In genomic region chr6:107267634-107268033, GRCh38 we compare ENCODE assay signal across 24 cellular contexts.
"Had no signal": no experiment of that assay in that cellular context is flagged by ENCODE, and none has a peak within 500 bp of the region (broad histone marks: within the 10 kb centered on the region; RNA-seq: fewer than 3 reads in every experiment).

No MANE protein-coding gene starts in this region.

- H3K27ac Mint-ChIP-seq: nephron; stimulated activated memory B cell treated with anti-CD40 and anti-IgM and Interleukin-4, amounts not matched to agents 10 μg/mL and 1 μg/mL and 100 μg/mL, for 72 hours; stimulated activated naive CD8-positive, alpha-beta T cell treated with anti-CD3 and anti-CD28 coated beads, Interleukin-15, amount 100 ng/mL, for 72 hours; type B pancreatic cell had no signal

- H3K27me3 Mint-ChIP-seq: naive thymus-derived CD8-positive, alpha-beta T cell; stimulated activated memory B cell treated with anti-CD40 and anti-IgM and Interleukin-4, amounts not matched to agents 10 μg/mL and 1 μg/mL and 100 μg/mL, for 72 hours; stimulated activated naive CD8-positive, alpha-beta T cell treated with anti-CD3 and anti-CD28 coated beads, Interleukin-15, amount 100 ng/mL, for 72 hours; type B pancreatic cell had no signal

- H3K36me3 ChIP-seq: left ventricle myocardium inferior, pancreas, prostate gland, sigmoid colon, uterus had no signal

- H3K4me3 Mint-ChIP-seq: naive thymus-derived CD8-positive, alpha-beta T cell; nephron; neural crest cell; stimulated activated memory B cell treated with anti-CD40 and anti-IgM and Interleukin-4, amounts not matched to agents 10 μg/mL and 1 μg/mL and 100 μg/mL, for 72 hours; stimulated activated naive CD8-positive, alpha-beta T cell treated with anti-CD3 and anti-CD28 coated beads, Interleukin-15, amount 100 ng/mL, for 72 hours; type B pancreatic cell had no signal

- H3K27me3 ChIP-seq: pancreas, sigmoid colon, spleen, tibial nerve, uterus had no signal

- ATAC-seq: naive thymus-derived CD8-positive, alpha-beta T cell; pancreas; right cardiac atrium; stimulated activated naive CD8-positive, alpha-beta T cell treated with anti-CD3 and anti-CD28 coated beads, Interleukin-15, amount 100 ng/mL, for 72 hours had no signal

- H3K9me3 Mint-ChIP-seq: naive thymus-derived CD8-positive, alpha-beta T cell; nephron; neural crest cell; stimulated activated memory B cell treated with anti-CD40 and anti-IgM and Interleukin-4, amounts not matched to agents 10 μg/mL and 1 μg/mL and 100 μg/mL, for 72 hours; stimulated activated naive CD8-positive, alpha-beta T cell treated with anti-CD3 and anti-CD28 coated beads, Interleukin-15, amount 100 ng/mL, for 72 hours; type B pancreatic cell had no signal

- DNase-seq: islet precursor cell; left ventricle myocardium inferior; midbrain; naive thymus-derived CD8-positive, alpha-beta T cell; nucleus accumbens; pancreas; posterior cingulate gyrus; retina; right cardiac atrium; sigmoid colon; small intestine; spleen; stimulated activated CD4-positive, alpha-beta T cell treated with anti-CD3 and anti-CD28 coated beads, Interleukin-4, amount 100 ng/mL, for 24 hours; stimulated activated naive CD4-positive, alpha-beta T cell treated with Interleukin-2 at 50 U/mL for 16 hours; stimulated activated naive CD8-positive, alpha-beta T cell treated with anti-CD3 and anti-CD28 coated beads, Interleukin-15, amount 100 ng/mL, for 72 hours; substantia nigra; uterus had no signal

- H3K27ac ChIP-seq: left ventricle myocardium inferior, pancreas, prostate gland, sigmoid colon, spleen, tibial nerve, uterus had no signal

- H3K4me3 ChIP-seq: left ventricle myocardium inferior, lung, pancreas, prostate gland, sigmoid colon, spleen, tibial nerve, uterus had no signal

- H3K9me3 ChIP-seq: left ventricle myocardium inferior, pancreas, prostate gland, sigmoid colon, spleen, tibial nerve, uterus had no signal

- H3K4me1 ChIP-seq: left ventricle myocardium inferior, sigmoid colon, tibial nerve, uterus had no signal

- H3K4me1 Mint-ChIP-seq: nephron; stimulated activated naive CD8-positive, alpha-beta T cell treated with anti-CD3 and anti-CD28 coated beads, Interleukin-15, amount 100 ng/mL, for 72 hours had no signal
